In genomic region chr2:218884519-218884918, GRCh38 we compare ENCODE assay signal across 19 cellular contexts. TPM values are rescaled to one million over a fixed set of nuclear protein-coding genes. Genes with fewer than 3 reads are reported as not detected.
DNase-seq lines count a peak whose midpoint lies in the region; ATAC-seq and TF ChIP-seq lines count a peak whose summit lies in the region.
"Had no signal": no experiment of that assay in that cellular context is flagged by ENCODE, and none has a peak within 500 bp of the region (broad histone marks: within the 10 kb centered on the region; RNA-seq: fewer than 3 reads in every experiment).

No MANE protein-coding gene starts in this region.

- no peaks in the 10 kb centered on the region for H3K9me2 ChIP-seq in OCI-LY1 (ENCODE audit: low read depth, low read length)

- in situ Hi-C loops in brain microvascular endothelial cell (cut with HindIII; ENCODE audit: low pct_ligation_motif_present, low sequenced_read_pairs), result no loop called here

- H2AFZ ChIP-seq in OCI-LY1 (ENCODE audit: low read length), result no peak overlapping the region

- no peak for DNase-seq in activated T-cell treated with anti-CD3 and anti-CD28 coated beads, Interleukin-2, amount 50 U/mL, for 4 hours
- no peak for DNase-seq in activated T-cell treated with anti-CD3 and anti-CD28 coated beads, Interleukin-2, amount 50 U/mL, for 1 hour
- DNase-seq in endothelial cell (ENCODE audit: low spot score) (no peak), GM10266 (ENCODE audit: extremely low spot score) (no peak), brain microvascular endothelial cell (no peak)
- no peak for DNase-seq in NK-92 treated with Interleukin-12 subunit alpha and Interleukin-12 subunit beta, amount 100 ng/mL, for 24 hours (lab: John Stamatoyannopoulos, UW)
- DNase-seq: activated CD4-positive, alpha-beta T cell treated with anti-CD3 and anti-CD28 coated beads for 4 hours; NCI-H146; nucleus accumbens; SHP77; sigmoid colon had no signal

- no peaks in the 10 kb centered on the region for H3K36me3 Mint-ChIP-seq in activated T-cell treated with anti-CD3 and anti-CD28 coated beads, Interleukin-2, amount 50 U/mL, for 4 hours (ENCODE audit: insufficient read depth)
- H3K36me3 Mint-ChIP-seq in endothelial cell (ENCODE audit: low read depth, unreplicated experiment), result peaks cover 4% of the 10 kb centered on the region
- H3K36me3 Mint-ChIP-seq in stimulated activated memory B cell treated with anti-CD40 and anti-IgM and Interleukin-4, amounts not matched to agents 10 μg/mL and 1 μg/mL and 100 μg/mL, for 72 hours, result no peaks in the 10 kb centered on the region

- no peak overlapping the region; the same call in 1 of the 2 replicates for H3K9ac ChIP-seq in OCI-LY1 (ENCODE audit: low read length)

- no peaks in the 10 kb centered on the region for H3K9me3 ChIP-seq in OCI-LY1 (ENCODE audit: low read length)
- H3K9me3 ChIP-seq: A549, sigmoid colon had no signal

- H3K27ac Mint-ChIP-seq in endothelial cell (ENCODE audit: unreplicated experiment), result no peak overlapping the region
- H3K27ac Mint-ChIP-seq in stimulated activated memory B cell treated with anti-CD40 and anti-IgM and Interleukin-4, amounts not matched to agents 10 μg/mL and 1 μg/mL and 100 μg/mL, for 72 hours, result peak overlapping the region; percentile 28
- H3K27ac Mint-ChIP-seq: activated T-helper 1 cell treated with anti-CD3 and anti-CD28 coated beads, Interleukin-12 subunit alpha, Interleukin-12 subunit beta, Interleukin-2, Interleukin-4 antibody, amounts not matched to agents 30 ng/mL and 10 ng/mL and 1 ng/mL, durations not matched to agents 14 hours and 24 hours and 36 hours had no signal

- H3K27ac ChIP-seq in OCI-LY1 (ENCODE audit: low read depth, low read length, poor library complexity, severe bottlenecking) (peak overlapping the region; percentile 73), brain microvascular endothelial cell (no peak overlapping the region)
- H3K27ac ChIP-seq: A549, coronary artery, sigmoid colon had no signal

- H3K27me3 Mint-ChIP-seq in activated T-cell treated with anti-CD3 and anti-CD28 coated beads, Interleukin-2, amount 50 U/mL, for 4 hours (ENCODE audit: low read depth), result peaks cover 2% of the 10 kb centered on the region
- H3K27me3 Mint-ChIP-seq in endothelial cell (ENCODE audit: unreplicated experiment), result peaks cover 54% of the 10 kb centered on the region
- no peaks in the 10 kb centered on the region for H3K27me3 Mint-ChIP-seq in stimulated activated memory B cell treated with anti-CD40 and anti-IgM and Interleukin-4, amounts not matched to agents 10 μg/mL and 1 μg/mL and 100 μg/mL, for 72 hours

- no peaks in the 10 kb centered on the region for H4K20me1 ChIP-seq in OCI-LY1 (ENCODE audit: insufficient read depth, low read length)

- no peaks in the 10 kb centered on the region; the same call in 1 of the 2 replicates for H3K36me3 ChIP-seq in OCI-LY1 (ENCODE audit: insufficient read depth, low read length)
- no peaks in the 10 kb centered on the region for H3K36me3 ChIP-seq in brain microvascular endothelial cell (replicated peaks)
- H3K36me3 ChIP-seq: sigmoid colon had no signal

- no peaks in the 10 kb centered on the region for H3K9me3 Mint-ChIP-seq in activated T-cell treated with anti-CD3 and anti-CD28 coated beads, Interleukin-2, amount 50 U/mL, for 4 hours
- no peaks in the 10 kb centered on the region for H3K9me3 Mint-ChIP-seq in endothelial cell (ENCODE audit: unreplicated experiment)
- H3K9me3 Mint-ChIP-seq in stimulated activated memory B cell treated with anti-CD40 and anti-IgM and Interleukin-4, amounts not matched to agents 10 μg/mL and 1 μg/mL and 100 μg/mL, for 72 hours, result no peaks in the 10 kb centered on the region
- H3K9me3 Mint-ChIP-seq: activated T-helper 1 cell treated with anti-CD3 and anti-CD28 coated beads, Interleukin-12 subunit alpha, Interleukin-12 subunit beta, Interleukin-2, Interleukin-4 antibody, amounts not matched to agents 30 ng/mL and 10 ng/mL and 1 ng/mL, durations not matched to agents 14 hours and 24 hours and 36 hours had no signal

- H3K4me3 ChIP-seq in OCI-LY1 (ENCODE audit: low read depth, low read length, poor library complexity, severe bottlenecking) (peak overlapping the region; percentile 59), brain microvascular endothelial cell (ENCODE audit: low read depth, low read length) (no peak overlapping the region)
- H3K4me3 ChIP-seq: A549, lung had no signal

- peak overlapping the region; percentile 49 for H3K4me3 Mint-ChIP-seq in activated T-cell treated with anti-CD3 and anti-CD28 coated beads, Interleukin-2, amount 50 U/mL, for 4 hours
- H3K4me3 Mint-ChIP-seq in endothelial cell (ENCODE audit: unreplicated experiment), result peak overlapping the region; percentile 53
- H3K4me3 Mint-ChIP-seq in stimulated activated memory B cell treated with anti-CD40 and anti-IgM and Interleukin-4, amounts not matched to agents 10 μg/mL and 1 μg/mL and 100 μg/mL, for 72 hours, result peak overlapping the region; percentile 66
- H3K4me3 Mint-ChIP-seq: activated T-helper 1 cell treated with anti-CD3 and anti-CD28 coated beads, Interleukin-12 subunit alpha, Interleukin-12 subunit beta, Interleukin-2, Interleukin-4 antibody, amounts not matched to agents 30 ng/mL and 10 ng/mL and 1 ng/mL, durations not matched to agents 14 hours and 24 hours and 36 hours had no signal

- H3K27me3 ChIP-seq in OCI-LY1 (ENCODE audit: insufficient read depth, low read length), result no peaks in the 10 kb centered on the region
- H3K27me3 ChIP-seq in brain microvascular endothelial cell (replicated peaks), result peaks cover 68% of the 10 kb centered on the region

- H3F3A ChIP-seq in OCI-LY1 (ENCODE audit: insufficient read depth, low read length), result no peaks in the 10 kb centered on the region

- H3K4me2 ChIP-seq in OCI-LY1 (ENCODE audit: low read length), result peak overlapping the region; percentile 78; the same call in 1 of the 2 replicates
- H3K4me2 ChIP-seq: A549 had no signal

- H3K4me1 ChIP-seq in OCI-LY1 (ENCODE audit: insufficient read depth, low read length, severe bottlenecking), result peaks cover 73% of the 10 kb centered on the region

- no peaks in the 10 kb centered on the region for H3K79me2 ChIP-seq in OCI-LY1 (ENCODE audit: insufficient read depth, low read length)

- TF ChIP-seq CTCF in OCI-LY1 (IDR thresholded peaks at IDR 0.05; ENCODE audit: low read length) (no peak), endothelial cell (IDR thresholded peaks at IDR 0.05; ENCODE audit: unreplicated experiment) (no peak), GM10266 (IDR thresholded peaks at IDR 0.05; ENCODE audit: control insufficient read depth, insufficient read depth, low read depth, missing control alignments) (no peak), brain microvascular endothelial cell (IDR thresholded peaks at IDR 0.05; ENCODE audit: low read depth, low read length, missing control alignments) (no peak)

- ATAC-seq in activated T-cell treated with anti-CD3 and anti-CD28 coated beads, Interleukin-2, amount 50 U/mL, for 4 hours, result no peak
- no peak for ATAC-seq in stimulated activated memory B cell treated with anti-CD40 and anti-IgM and Interleukin-4, amounts not matched to agents 10 μg/mL and 1 μg/mL and 100 μg/mL, for 72 hours
- ATAC-seq: A549 had no signal

- peaks cover 49% of the 10 kb centered on the region for H3K4me1 Mint-ChIP-seq in activated T-cell treated with anti-CD3 and anti-CD28 coated beads, Interleukin-2, amount 50 U/mL, for 4 hours (ENCODE audit: low read depth)
- peaks cover 8% of the 10 kb centered on the region for H3K4me1 Mint-ChIP-seq in endothelial cell (ENCODE audit: unreplicated experiment)
- H3K4me1 Mint-ChIP-seq in stimulated activated memory B cell treated with anti-CD40 and anti-IgM and Interleukin-4, amounts not matched to agents 10 μg/mL and 1 μg/mL and 100 μg/mL, for 72 hours, result peaks cover 67% of the 10 kb centered on the region

RNA-seq across cellular contexts. Expression of gene WNT10A, which starts 3.9 kb away (rescaled TPM):
- 1 to 10 TPM; 1.4 to 2.7 (median 2.3) TPM for total RNA-seq in activated T-cell treated with anti-CD3 and anti-CD28 coated beads, Interleukin-2, amount 50 U/mL, for 4 hours
- not detected for total RNA-seq in endothelial cell (ENCODE audit: unreplicated experiment)
- total RNA-seq: sigmoid colon had no signal

RNA-seq across cellular contexts. Expression of gene WNT6, which starts 24.9 kb away (rescaled TPM):
- under 1 TPM in 1 of 3 donors, not detected in 2; 0.11 TPM for total RNA-seq in activated T-cell treated with anti-CD3 and anti-CD28 coated beads, Interleukin-2, amount 50 U/mL, for 4 hours
- total RNA-seq in endothelial cell (ENCODE audit: unreplicated experiment), result not detected
- total RNA-seq: activated T-helper 1 cell treated with anti-CD3 and anti-CD28 coated beads, Interleukin-12 subunit alpha, Interleukin-12 subunit beta, Interleukin-2, Interleukin-4 antibody, amounts not matched to agents 30 ng/mL and 10 ng/mL and 1 ng/mL, durations not matched to agents 14 hours and 24 hours and 36 hours; epithelial cell of proximal tubule had no signal

RNA-seq across cellular contexts. Expression of gene PRKAG3, which starts 52.9 kb away (rescaled TPM):
- not detected for total RNA-seq in activated T-cell treated with anti-CD3 and anti-CD28 coated beads, Interleukin-2, amount 50 U/mL, for 4 hours
- not detected for total RNA-seq in endothelial cell (ENCODE audit: unreplicated experiment)
- total RNA-seq: activated T-helper 1 cell treated with anti-CD3 and anti-CD28 coated beads, Interleukin-12 subunit alpha, Interleukin-12 subunit beta, Interleukin-2, Interleukin-4 antibody, amounts not matched to agents 30 ng/mL and 10 ng/mL and 1 ng/mL, durations not matched to agents 14 hours and 24 hours and 36 hours; epithelial cell of proximal tubule; G401; lung; sigmoid colon had no signal
